21 cellular contexts compared by ENCODE assay signal in the genomic region with DNA sequence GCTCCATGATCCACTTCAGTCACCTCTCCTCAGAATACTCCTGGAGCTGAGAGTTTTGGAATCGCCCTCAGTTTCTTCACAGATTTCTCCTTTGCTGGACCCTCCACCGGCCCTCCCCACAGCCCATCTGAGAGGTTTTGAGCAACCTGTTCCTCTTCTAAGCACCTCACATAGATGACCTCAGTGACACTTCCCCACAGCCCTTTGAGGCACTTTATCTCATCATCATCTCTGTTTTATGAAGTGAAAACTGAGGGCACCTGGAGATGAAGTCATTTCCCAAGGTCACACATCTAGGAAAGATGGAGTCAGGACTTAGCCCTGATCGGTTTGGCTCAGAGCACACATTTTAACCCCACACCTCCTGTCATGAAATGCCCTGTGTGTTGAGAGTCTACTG.
"Had no signal": no experiment of that assay in that cellular context is flagged by ENCODE, and none has a peak within 500 bp of the region (broad histone marks: within the 10 kb centered on the region; RNA-seq: fewer than 3 reads in every experiment).

No MANE protein-coding gene starts in this region.

- H3K27me3 ChIP-seq: neutrophil, transverse colon had no signal

- H3K9me3 ChIP-seq: neutrophil, spleen, stomach, thoracic aorta, transverse colon had no signal

- FAIRE-seq: frontal cortex had no signal

- H3K4me3 Mint-ChIP-seq: nephron progenitor cell had no signal

- H3K27ac Mint-ChIP-seq: nephron progenitor cell had no signal

- H3K36me3 ChIP-seq: neutrophil, spleen, stomach, thoracic aorta, transverse colon had no signal

- H3K4me3 ChIP-seq: coronary artery, dorsolateral prefrontal cortex, spleen, stomach, thoracic aorta, transverse colon had no signal

- DNase-seq: dorsolateral prefrontal cortex; effector CD8-positive, alpha-beta T cell; glutamatergic neuron; islet precursor cell; midbrain; nephron progenitor cell; spleen; stimulated activated CD4-positive, alpha-beta T cell treated with anti-CD3 and anti-CD28 coated beads, Interleukin-15, amount 100 ng/mL, for 24 hours; stimulated activated CD4-positive, alpha-beta T cell treated with anti-CD3 and anti-CD28 coated beads, Interleukin-1b, Interleukin-23, amount 100 ng/mL, for 48 hours; stimulated activated CD4-positive, alpha-beta T cell treated with anti-CD3 and anti-CD28 coated beads, Interleukin-4, amount 100 ng/mL, for 24 hours; stimulated activated naive CD4-positive, alpha-beta T cell; stomach; substantia nigra; transverse colon had no signal

- H3K27ac ChIP-seq: coronary artery, dorsolateral prefrontal cortex, neutrophil, spleen, stomach, thoracic aorta, transverse colon had no signal

- ATAC-seq: esophagus mucosa, left lobe of liver, sciatic nerve had no signal

- H3K9me3 Mint-ChIP-seq: nephron progenitor cell had no signal
